7 cellular contexts compared by ENCODE assay signal in genomic region chr11:102928247-102928646, GRCh38. TPM values are rescaled to one million over a fixed set of nuclear protein-coding genes. Genes with fewer than 3 reads are reported as not detected.
"Had no signal": no experiment of that assay in that cellular context is flagged by ENCODE, and none has a peak within 500 bp of the region (broad histone marks: within the 10 kb centered on the region; RNA-seq: fewer than 3 reads in every experiment).

No MANE protein-coding gene starts in this region.

- DNase-seq: H9, HCEC 1CT, IMR-90 had no signal

- H2AFZ ChIP-seq: GM23338 had no signal

- H3K4me3 ChIP-seq: GM23338, K562 had no signal

- H3K4me2 ChIP-seq: GM23338 had no signal

- ATAC-seq: GM23338, K562 had no signal

RNA-seq across cellular contexts. Expression of gene MMP13, which starts 27.3 kb away (rescaled TPM):
- total RNA-seq: GM23338, H1, H9, HT-29, IMR-90, K562 had no signal
- polyA plus RNA-seq: GM23338, H1, IMR-90, K562 had no signal

RNA-seq across cellular contexts. Expression of gene MMP12, which starts 53.5 kb away (rescaled TPM):
- total RNA-seq: GM23338, H1, H9, HT-29, IMR-90, K562 had no signal
- polyA plus RNA-seq: GM23338, H1, IMR-90, K562 had no signal
